8 cellular contexts compared by ENCODE assay signal in genomic region chr9:130343445-130343918, GRCh38.
DNase-seq lines count a peak whose midpoint lies in the region; ATAC-seq and TF ChIP-seq lines count a peak whose summit lies in the region.

No MANE protein-coding gene starts in this region.

- H3K36me3 ChIP-seq in hepatocyte (replicated peaks; ENCODE audit: insufficient read depth, low read depth), result no peaks in the 10 kb centered on the region
- no peaks in the 10 kb centered on the region for H3K36me3 ChIP-seq in suprapubic skin

- H3K4me1 ChIP-seq in hepatocyte (ENCODE audit: insufficient read depth), result no peaks in the 10 kb centered on the region
- H3K4me1 ChIP-seq in suprapubic skin, result peaks cover 3% of the 10 kb centered on the region

- no peaks in the 10 kb centered on the region for H3K79me2 ChIP-seq in hepatocyte

- H3K9me3 ChIP-seq in hepatocyte (ENCODE audit: low read depth), result no peaks in the 10 kb centered on the region
- H3K9me3 ChIP-seq in suprapubic skin, result no peaks in the 10 kb centered on the region

- H2AFZ ChIP-seq in hepatocyte, result no peak overlapping the region

- H3K4me2 ChIP-seq in hepatocyte, result no peak overlapping the region

- TF ChIP-seq CTCF in AG09309 (IDR thresholded peaks at IDR 0.05; ENCODE audit: control insufficient read depth, insufficient read depth, low read depth, low read length, missing control alignments) (peak; percentile 83), hepatocyte (IDR thresholded peaks at IDR 0.05; ENCODE audit: poor library complexity) (peak; percentile 91), suprapubic skin (IDR thresholded peaks at IDR 0.05) (peak; percentile 19 to 78)

- no peak for TF ChIP-seq EP300 in suprapubic skin (IDR thresholded peaks at IDR 0.05)

- 43% methylated on average over 11 of the region's 12 CpGs for WGBS in hepatocyte (ENCODE audit: low lambda C conversion rate, missing lambda C conversion rate)
- WGBS in suprapubic skin, result 45% methylated on average over 8 of the region's 12 CpGs

- H3K27ac Mint-ChIP-seq in activated T-helper 17 cell treated with anti-CD3 and anti-CD28 coated beads, Interleukin-2, amount 50 U/mL, for 72 hours, result no peak overlapping the region

- H3K9me2 ChIP-seq in hepatocyte (replicated peaks; ENCODE audit: insufficient read depth), result no peaks in the 10 kb centered on the region

- DNase-seq in AG09309 (ENCODE audit: low read depth) (no peak), HuH-7 (ENCODE audit: low spot score) (peak; percentile 73), hepatocyte (ENCODE audit: low spot score) (no peak), suprapubic skin (ENCODE audit: low spot score in 2 of 2) (no peak), NCI-H1092 treated with DMSO at 0.1 percent for 48 hours (lab: John Stamatoyannopoulos, UW) (no peak)
- no peak for DNase-seq in central memory CD4-positive, alpha-beta T cell

- no peaks in the 10 kb centered on the region for H3K27me3 Mint-ChIP-seq in activated T-helper 17 cell treated with anti-CD3 and anti-CD28 coated beads, Interleukin-2, amount 50 U/mL, for 72 hours

- no peaks in the 10 kb centered on the region for H3K36me3 Mint-ChIP-seq in activated T-helper 17 cell treated with anti-CD3 and anti-CD28 coated beads, Interleukin-2, amount 50 U/mL, for 72 hours (ENCODE audit: low read depth)

- TF ChIP-seq POLR2A in suprapubic skin (IDR thresholded peaks at IDR 0.05), result no peak

- H3K27ac ChIP-seq in hepatocyte, result no peak overlapping the region
- no peak overlapping the region for H3K27ac ChIP-seq in suprapubic skin

- H3K4me3 ChIP-seq in AG09309 (ENCODE audit: control insufficient read depth, low read depth, low read length) (no peak overlapping the region), hepatocyte (no peak overlapping the region), suprapubic skin (no peak overlapping the region)

- H3K27me3 ChIP-seq in hepatocyte, result no peaks in the 10 kb centered on the region
- no peaks in the 10 kb centered on the region for H3K27me3 ChIP-seq in suprapubic skin

- no peaks in the 10 kb centered on the region for H4K20me1 ChIP-seq in hepatocyte (ENCODE audit: insufficient read depth, poor library complexity, severe bottlenecking)

- no peak overlapping the region for H3K4me3 Mint-ChIP-seq in activated T-helper 17 cell treated with anti-CD3 and anti-CD28 coated beads, Interleukin-2, amount 50 U/mL, for 72 hours

- no peaks in the 10 kb centered on the region for H3K4me1 Mint-ChIP-seq in activated T-helper 17 cell treated with anti-CD3 and anti-CD28 coated beads, Interleukin-2, amount 50 U/mL, for 72 hours

- ATAC-seq in activated T-helper 17 cell treated with anti-CD3 and anti-CD28 coated beads, Interleukin-2, amount 50 U/mL, for 72 hours (replicated peaks), result peak; percentile 21
- ATAC-seq in HG02840 (IDR thresholded peaks at IDR 0.05; ENCODE audit: low FRiP score, unreplicated experiment), result no peak

- no peaks in the 10 kb centered on the region for H3K9me3 Mint-ChIP-seq in activated T-helper 17 cell treated with anti-CD3 and anti-CD28 coated beads, Interleukin-2, amount 50 U/mL, for 72 hours
